ENCODE assay signal across 8 cellular contexts in genomic region chr18:51621103-51621969, GRCh38.
DNase-seq lines count a peak whose midpoint lies in the region; ATAC-seq, FAIRE-seq and TF ChIP-seq lines count a peak whose summit lies in the region.

No MANE protein-coding gene starts in this region.

- DNase-seq in stimulated activated CD4-positive, alpha-beta T cell treated with anti-CD3 and anti-CD28 coated beads, Interleukin-15, amount 100 ng/mL, for 24 hours = peak; percentile 51
- DNase-seq in stimulated activated CD4-positive, alpha-beta T cell treated with anti-CD3 and anti-CD28 coated beads, Interleukin-4, amount 100 ng/mL, for 4 hours = no peak
- DNase-seq in NCI-H524 (lab: John Stamatoyannopoulos, UW) (peak; percentile 56 to 89), ascending aorta (ENCODE audit: low spot score in 2 of 2) (no peak), iPS DF 6.9 (ENCODE audit: low read depth, low spot score) (peak; percentile 63), H54 (ENCODE audit: insufficient read length, low spot score) (no peak)
- peak; percentile 5 to 8 for DNase-seq in stimulated activated CD8-positive, alpha-beta memory T cell treated with anti-CD3 and anti-CD28 coated beads, Interleukin-2, amount 100 ng/mL, for 48 hours (ENCODE audit: low read depth in 2 of 2)

- H3K9me3 ChIP-seq in ascending aorta (no peaks in the 10 kb centered on the region), iPS DF 6.9 (ENCODE audit: control insufficient read depth, insufficient read depth, low read length) (no peaks in the 10 kb centered on the region)

- no peaks in the 10 kb centered on the region for H3K36me3 ChIP-seq in ascending aorta
- no peaks in the 10 kb centered on the region for H3K36me3 ChIP-seq in iPS DF 6.9 (ENCODE audit: control insufficient read depth, insufficient read depth, low read length)

- H3K27me3 ChIP-seq in ascending aorta = no peaks in the 10 kb centered on the region
- no peaks in the 10 kb centered on the region for H3K27me3 ChIP-seq in iPS DF 6.9 (ENCODE audit: control insufficient read depth, insufficient read depth, low read length)

- peak; percentile 66 for ATAC-seq in HG03066 (IDR thresholded peaks at IDR 0.05; ENCODE audit: low read depth, unreplicated experiment)

- no CpG with 5 or more reads among the region's 16 CpGs for WGBS in iPS DF 6.9 (ENCODE audit: insufficient coverage, insufficient read length)

- H3K4me1 ChIP-seq in ascending aorta = no peaks in the 10 kb centered on the region
- peaks cover 4% of the 10 kb centered on the region; the same call in 1 of the 2 replicates for H3K4me1 ChIP-seq in iPS DF 6.9 (ENCODE audit: control insufficient read depth, insufficient read depth, low read length)

- no peak for FAIRE-seq in H54 (lab: Jason Lieb, UNC)

- no peak overlapping the region for H3K27ac ChIP-seq in ascending aorta
- no peak overlapping the region for H3K27ac ChIP-seq in iPS DF 6.9 (ENCODE audit: low read length)

- no peak for TF ChIP-seq POLR2A in H54 (IDR thresholded peaks at IDR 0.05; ENCODE audit: low read depth, low read length)

- H3K4me3 ChIP-seq in ascending aorta = no peak overlapping the region
- no peak overlapping the region for H3K4me3 ChIP-seq in iPS DF 6.9 (ENCODE audit: low read length)

- intact Hi-C loops in ascending aorta (cut with DNase I) = no loop called here

- TF ChIP-seq CTCF in ascending aorta (IDR thresholded peaks at IDR 0.05) = peak in 2 of 3 experiments; percentile 17 to 43

Comparison
In these comparisons a context has a peak if more than half of its experiments do, and no peak if none do; other contexts are left out.
1. DNase-seq: peak in stimulated activated CD4-positive, alpha-beta T cell treated with anti-CD3 and anti-CD28 coated beads, Interleukin-15, amount 100 ng/mL, for 24 hours (single experiment), NCI-H524 (2 of 2), iPS DF 6.9 (single experiment) and stimulated activated CD8-positive, alpha-beta memory T cell treated with anti-CD3 and anti-CD28 coated beads, Interleukin-2, amount 100 ng/mL, for 48 hours (2 of 2); none in stimulated activated CD4-positive, alpha-beta T cell treated with anti-CD3 and anti-CD28 coated beads, Interleukin-4, amount 100 ng/mL, for 4 hours (0 of 2), ascending aorta (0 of 2) and H54 (single experiment).